1 cellular context compared by ENCODE assay signal in genomic region chr5:133962131-133962530, GRCh38.
TF ChIP-seq lines count a peak whose summit lies in the region.

No MANE protein-coding gene starts in this region.

TF ChIP-seq in IMR-90, 13 proteins besides CTCF, POLR2A, EP300 and RAD21:
- TF ChIP-seq BHLHE40 (IDR thresholded peaks at IDR 0.05; ENCODE audit: low read depth, low read length) (no peak), USF2 (IDR thresholded peaks at IDR 0.05; ENCODE audit: low read depth, low read length) (no peak), CEBPB (IDR thresholded peaks at IDR 0.05; ENCODE audit: low read depth, low read length) (no peak), CHD1 (IDR thresholded peaks at IDR 0.05; ENCODE audit: low read depth, low read length) (no peak), RCOR1 (IDR thresholded peaks at IDR 0.05; ENCODE audit: insufficient replicate concordance, low read length) (no peak), ELK1 (IDR thresholded peaks at IDR 0.05; ENCODE audit: borderline replicate concordance, low read depth, low read length) (no peak), NFE2L2 (IDR thresholded peaks at IDR 0.05; ENCODE audit: low read depth, low read length) (no peak), MAZ (IDR thresholded peaks at IDR 0.05; ENCODE audit: borderline replicate concordance, low read depth, low read length) (no peak), FOS (IDR thresholded peaks at IDR 0.05; ENCODE audit: low read depth, low read length) (no peak), RFX5 (IDR thresholded peaks at IDR 0.05; ENCODE audit: low read depth, low read length) (no peak), MXI1 (IDR thresholded peaks at IDR 0.05; ENCODE audit: borderline replicate concordance, low read depth, low read length) (no peak), MAFK (IDR thresholded peaks at IDR 0.05; ENCODE audit: low read depth, low read length) (no peak), SMC3 (IDR thresholded peaks at IDR 0.05; ENCODE audit: low read depth, low read length) (no peak)
